1 cellular context compared by ENCODE assay signal in the genomic region with DNA sequence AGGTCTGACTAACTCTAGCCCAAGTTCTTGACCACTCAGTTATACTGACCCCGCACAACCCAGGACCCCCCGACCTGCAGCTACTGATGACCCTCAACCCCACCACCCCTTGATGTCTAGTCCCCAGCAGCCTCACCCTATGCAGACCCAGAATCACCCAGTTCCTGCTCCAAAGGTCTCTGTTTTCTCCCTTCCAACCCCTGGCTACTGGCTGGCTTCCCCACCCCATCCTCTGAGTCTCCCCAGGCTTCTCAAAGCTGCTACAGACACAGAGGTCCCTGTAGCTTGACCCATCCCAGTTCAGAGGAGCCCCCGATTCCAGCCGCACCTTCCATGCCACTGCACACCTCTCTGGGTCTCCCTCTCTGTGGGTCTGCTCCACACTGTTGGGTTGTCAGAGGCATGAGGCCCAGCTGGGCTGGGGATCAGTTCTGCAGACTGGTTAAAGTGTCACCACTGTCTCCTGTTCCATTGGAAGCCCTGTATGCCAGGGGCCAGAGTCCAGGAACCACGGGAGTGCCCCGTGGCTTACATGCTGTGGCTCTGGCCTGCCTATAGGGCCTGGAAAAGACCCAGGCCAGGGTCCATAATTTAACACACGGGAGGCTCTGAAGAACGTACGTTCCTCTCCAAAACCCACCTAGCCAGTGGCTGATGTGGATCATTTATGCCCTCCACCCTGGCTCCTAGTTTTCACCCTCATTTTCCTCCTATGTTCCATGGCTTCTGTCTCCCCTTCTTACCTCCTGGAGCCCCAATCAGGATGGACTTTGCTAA.
A peak's percentile ranks its signal among the peaks of the same experiment; 100 is the strongest.
TF ChIP-seq lines count a peak whose summit lies in the region.

No MANE protein-coding gene starts in this region.

TF ChIP-seq in HepG2, 621 proteins besides CTCF, POLR2A, EP300 and RAD21 (continued from another document and continues in another):
- TF ChIP-seq, protein P1, sequence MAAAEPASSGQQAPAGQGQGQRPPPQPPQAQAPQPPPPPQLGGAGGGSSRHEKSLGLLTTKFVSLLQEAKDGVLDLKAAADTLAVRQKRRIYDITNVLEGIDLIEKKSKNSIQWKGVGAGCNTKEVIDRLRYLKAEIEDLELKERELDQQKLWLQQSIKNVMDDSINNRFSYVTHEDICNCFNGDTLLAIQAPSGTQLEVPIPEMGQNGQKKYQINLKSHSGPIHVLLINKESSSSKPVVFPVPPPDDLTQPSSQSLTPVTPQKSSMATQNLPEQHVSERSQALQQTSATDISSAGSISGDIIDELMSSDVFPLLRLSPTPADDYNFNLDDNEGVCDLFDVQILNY (CRISPR knock-in tag; conservative IDR thresholded peaks at IDR 0.05) = no peak
- TF ChIP-seq SAFB2 (CRISPR knock-in tag; IDR thresholded peaks at IDR 0.05; ENCODE audit: borderline replicate concordance, low read depth) = no peak; the same call in 1 of the 2 replicates
- TF ChIP-seq ZNF589 (CRISPR knock-in tag; conservative IDR thresholded peaks at IDR 0.05) = no peak
- peak; percentile 98 for TF ChIP-seq MLXIP (CRISPR knock-in tag; IDR thresholded peaks at IDR 0.05; ENCODE audit: borderline replicate concordance)
- TF ChIP-seq ZFYVE20 (CRISPR knock-in tag; IDR thresholded peaks at IDR 0.05; ENCODE audit: borderline replicate concordance, low read depth) = no peak
- TF ChIP-seq, protein P2, sequence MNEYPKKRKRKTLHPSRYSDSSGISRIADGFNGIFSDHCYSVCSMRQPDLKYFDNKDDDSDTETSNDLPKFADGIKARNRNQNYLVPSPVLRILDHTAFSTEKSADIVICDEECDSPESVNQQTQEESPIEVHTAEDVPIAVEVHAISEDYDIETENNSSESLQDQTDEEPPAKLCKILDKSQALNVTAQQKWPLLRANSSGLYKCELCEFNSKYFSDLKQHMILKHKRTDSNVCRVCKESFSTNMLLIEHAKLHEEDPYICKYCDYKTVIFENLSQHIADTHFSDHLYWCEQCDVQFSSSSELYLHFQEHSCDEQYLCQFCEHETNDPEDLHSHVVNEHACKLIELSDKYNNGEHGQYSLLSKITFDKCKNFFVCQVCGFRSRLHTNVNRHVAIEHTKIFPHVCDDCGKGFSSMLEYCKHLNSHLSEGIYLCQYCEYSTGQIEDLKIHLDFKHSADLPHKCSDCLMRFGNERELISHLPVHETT (CRISPR knock-in tag; conservative IDR thresholded peaks at IDR 0.05) = 0 out of 2 replicates have a peak, but pooled peaks have one; percentile 33
- TF ChIP-seq, protein P3, sequence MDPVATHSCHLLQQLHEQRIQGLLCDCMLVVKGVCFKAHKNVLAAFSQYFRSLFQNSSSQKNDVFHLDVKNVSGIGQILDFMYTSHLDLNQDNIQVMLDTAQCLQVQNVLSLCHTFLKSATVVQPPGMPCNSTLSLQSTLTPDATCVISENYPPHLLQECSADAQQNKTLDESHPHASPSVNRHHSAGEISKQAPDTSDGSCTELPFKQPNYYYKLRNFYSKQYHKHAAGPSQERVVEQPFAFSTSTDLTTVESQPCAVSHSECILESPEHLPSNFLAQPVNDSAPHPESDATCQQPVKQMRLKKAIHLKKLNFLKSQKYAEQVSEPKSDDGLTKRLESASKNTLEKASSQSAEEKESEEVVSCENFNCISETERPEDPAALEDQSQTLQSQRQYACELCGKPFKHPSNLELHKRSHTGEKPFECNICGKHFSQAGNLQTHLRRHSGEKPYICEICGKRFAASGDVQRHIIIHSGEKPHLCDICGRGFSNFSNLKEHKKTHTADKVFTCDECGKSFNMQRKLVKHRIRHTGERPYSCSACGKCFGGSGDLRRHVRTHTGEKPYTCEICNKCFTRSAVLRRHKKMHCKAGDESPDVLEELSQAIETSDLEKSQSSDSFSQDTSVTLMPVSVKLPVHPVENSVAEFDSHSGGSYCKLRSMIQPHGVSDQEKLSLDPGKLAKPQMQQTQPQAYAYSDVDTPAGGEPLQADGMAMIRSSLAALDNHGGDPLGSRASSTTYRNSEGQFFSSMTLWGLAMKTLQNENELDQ (CRISPR knock-in tag; IDR thresholded peaks at IDR 0.05; ENCODE audit: borderline replicate concordance) = no peak; the same call in 1 of the 2 replicates
- no peak for TF ChIP-seq THAP8 (CRISPR knock-in tag; IDR thresholded peaks at IDR 0.05; ENCODE audit: borderline replicate concordance)
- peak; percentile 73; the same call in 1 of the 2 replicates for TF ChIP-seq EEA1 (CRISPR knock-in tag; IDR thresholded peaks at IDR 0.05; ENCODE audit: borderline replicate concordance)
- TF ChIP-seq ZNF615 (CRISPR knock-in tag; IDR thresholded peaks at IDR 0.05; ENCODE audit: borderline replicate concordance) = no peak
- TF ChIP-seq HHEX (CRISPR knock-in tag; IDR thresholded peaks at IDR 0.05) = no peak
- peak; percentile 100 for TF ChIP-seq MLX (CRISPR knock-in tag; IDR thresholded peaks at IDR 0.05)
- TF ChIP-seq ARID5B (CRISPR knock-in tag; IDR thresholded peaks at IDR 0.05) = peak; percentile 86
- TF ChIP-seq RFX5 (IDR thresholded peaks at IDR 0.05; ENCODE audit: low read depth, low read length) = no peak
- no peak for TF ChIP-seq HOXA9 (CRISPR knock-in tag; IDR thresholded peaks at IDR 0.05; ENCODE audit: borderline replicate concordance)
- TF ChIP-seq CBX1 (IDR thresholded peaks at IDR 0.05; ENCODE audit: low read depth) = no peak
- no peak for TF ChIP-seq TEAD2 (CRISPR knock-in tag; IDR thresholded peaks at IDR 0.05)
- no peak for TF ChIP-seq DDIT3 (CRISPR knock-in tag; IDR thresholded peaks at IDR 0.05)
- TF ChIP-seq ZNF136 (CRISPR knock-in tag; IDR thresholded peaks at IDR 0.05; ENCODE audit: low read depth) = peak; percentile 89
- TF ChIP-seq NCOA1 (CRISPR knock-in tag; IDR thresholded peaks at IDR 0.05) = 0 out of 2 replicates have a peak, but pooled peaks have one; percentile 58
- TF ChIP-seq, protein P4, sequence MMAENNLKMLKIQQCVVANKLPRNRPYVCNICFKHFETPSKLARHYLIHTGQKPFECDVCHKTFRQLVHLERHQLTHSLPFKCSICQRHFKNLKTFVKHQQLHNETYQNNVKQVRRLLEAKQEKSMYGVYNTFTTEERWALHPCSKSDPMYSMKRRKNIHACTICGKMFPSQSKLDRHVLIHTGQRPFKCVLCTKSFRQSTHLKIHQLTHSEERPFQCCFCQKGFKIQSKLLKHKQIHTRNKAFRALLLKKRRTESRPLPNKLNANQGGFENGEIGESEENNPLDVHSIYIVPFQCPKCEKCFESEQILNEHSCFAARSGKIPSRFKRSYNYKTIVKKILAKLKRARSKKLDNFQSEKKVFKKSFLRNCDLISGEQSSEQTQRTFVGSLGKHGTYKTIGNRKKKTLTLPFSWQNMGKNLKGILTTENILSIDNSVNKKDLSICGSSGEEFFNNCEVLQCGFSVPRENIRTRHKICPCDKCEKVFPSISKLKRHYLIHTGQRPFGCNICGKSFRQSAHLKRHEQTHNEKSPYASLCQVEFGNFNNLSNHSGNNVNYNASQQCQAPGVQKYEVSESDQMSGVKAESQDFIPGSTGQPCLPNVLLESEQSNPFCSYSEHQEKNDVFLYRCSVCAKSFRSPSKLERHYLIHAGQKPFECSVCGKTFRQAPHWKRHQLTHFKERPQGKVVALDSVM (CRISPR knock-in tag; IDR thresholded peaks at IDR 0.05) = no peak
- TF ChIP-seq BCLAF1 (IDR thresholded peaks at IDR 0.05) = no peak
- TF ChIP-seq ZNF331 (CRISPR knock-in tag; IDR thresholded peaks at IDR 0.05) = peak; percentile 99
- peak; percentile 53; the same call in 1 of the 2 replicates for TF ChIP-seq ZNF143 (CRISPR knock-in tag; IDR thresholded peaks at IDR 0.05)
- no peak for TF ChIP-seq ZNF775 (CRISPR knock-in tag; IDR thresholded peaks at IDR 0.05; ENCODE audit: borderline replicate concordance)
- no peak; the same call in 1 of the 2 replicates for TF ChIP-seq ZNF790 (CRISPR knock-in tag; IDR thresholded peaks at IDR 0.05; ENCODE audit: borderline replicate concordance)
- TF ChIP-seq ZNF563 (CRISPR knock-in tag; IDR thresholded peaks at IDR 0.05) = peak; percentile 90
- no peak for TF ChIP-seq ZNF737 (CRISPR knock-in tag; IDR thresholded peaks at IDR 0.05; ENCODE audit: borderline replicate concordance)
- TF ChIP-seq BRCA1 (CRISPR knock-in tag; IDR thresholded peaks at IDR 0.05) = peak; percentile 73; the same call in 1 of the 2 replicates
- no peak for TF ChIP-seq ZBTB44 (CRISPR knock-in tag; IDR thresholded peaks at IDR 0.05)
